In the genomic region with DNA sequence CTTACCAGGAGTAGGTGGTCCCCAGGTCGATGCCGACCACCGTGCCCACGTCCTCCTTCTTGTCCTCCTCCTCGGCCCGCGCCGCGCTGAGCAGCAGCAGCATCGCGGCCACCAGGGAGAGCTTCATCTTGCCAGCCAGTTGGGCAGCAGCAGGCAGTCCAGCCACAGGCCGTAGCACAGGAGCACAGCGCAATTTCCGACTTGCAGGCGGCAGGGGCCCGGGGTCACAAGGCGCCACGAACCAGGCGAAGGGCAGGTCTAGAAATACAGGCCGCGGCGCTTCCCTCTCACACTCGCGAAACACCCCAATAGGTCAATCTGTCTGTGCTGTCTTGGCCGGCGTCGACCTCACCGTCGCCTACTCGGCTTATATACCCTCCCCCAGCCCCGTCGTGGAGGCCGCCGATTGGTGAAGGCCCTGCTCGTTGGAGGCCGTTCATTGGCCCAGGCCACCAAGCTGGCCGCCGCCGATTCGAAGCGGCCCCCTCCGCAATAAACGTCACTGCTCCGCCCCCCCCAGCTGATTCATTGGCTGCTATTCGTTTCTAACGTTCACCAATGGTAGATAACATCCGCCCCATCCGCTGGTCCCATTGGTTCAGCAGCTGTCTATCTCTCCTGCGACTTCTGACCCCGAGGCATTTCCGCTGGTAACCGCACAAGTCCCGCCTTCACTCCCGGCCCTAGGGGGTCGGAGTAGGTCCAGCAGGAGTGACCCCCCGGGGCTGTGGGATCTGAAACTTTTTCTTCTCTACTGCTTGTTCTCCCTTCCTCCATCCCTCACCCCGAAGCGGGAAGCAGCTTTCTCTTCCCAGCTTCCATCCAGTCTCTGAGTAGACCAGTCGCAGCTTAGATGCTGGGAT, we compare ENCODE assay signal across 8 cellular contexts. TPM values are rescaled to one million over a fixed set of nuclear protein-coding genes. Genes with fewer than 3 reads are reported as not detected.
DNase-seq lines count a peak whose midpoint lies in the region; ATAC-seq, FAIRE-seq and TF ChIP-seq lines count a peak whose summit lies in the region.

A gene (minus strand): TSS at position 344 of the 863 bp plus-strand sequence. CDS start 217 bp downstream, at position 127.

- dilution Hi-C loops in endothelial cell of umbilical vein (cut with MboI; ENCODE audit: extremely low pct_ligation_motif_present, low sequenced_read_pairs), result no loop called here

- peak; percentile 92 for FAIRE-seq in endothelial cell of umbilical vein (lab: Jason Lieb, UNC)

- H3K9me1 ChIP-seq in endothelial cell of umbilical vein (replicated peaks; ENCODE audit: control insufficient read depth, extremely low read depth, insufficient read depth, low read length), result no peaks in the 10 kb centered on the region

- BruUV-seq in OCI-LY7 (replicated peaks; lab: Mats Ljungman, UMichigan) (TSS peak; percentile 63), endothelial cell of umbilical vein (replicated peaks; lab: Mats Ljungman, UMichigan) (TSS peak; percentile 55)

- peak; percentile 98 for DNase-seq in DMS 273 treated with DMSO at 0.1 percent for 48 hours (lab: John Stamatoyannopoulos, UW)
- peak; percentile 96 for DNase-seq in HuH-7.5 (ENCODE audit: low spot score)
- DNase-seq in OCI-LY7 (ENCODE audit: low spot score), result peak; percentile 99
- peak; percentile 97 for DNase-seq in activated T-cell treated with anti-CD3 and anti-CD28 coated beads for 1 hour (ENCODE audit: low read depth)
- DNase-seq in endothelial cell of umbilical vein (ENCODE audit: low read depth, low spot score), result peak; percentile 100
- peak; percentile 99 for DNase-seq in midbrain (lab: John Stamatoyannopoulos, UW)
- DNase-seq in stimulated activated CD8-positive, alpha-beta memory T cell treated with anti-CD3 and anti-CD28 coated beads, Interleukin-2, amount 100 ng/mL, for 1 hour (ENCODE audit: low read depth in 2 of 2), result peak; percentile 98 to 99

- peak within 1 kb of the TSS; percentile 96 for H3K4me3 ChIP-seq in OCI-LY7 (ENCODE audit: low read depth, low read length, poor library complexity, severe bottlenecking)
- H3K4me3 ChIP-seq in endothelial cell of umbilical vein (replicated peaks in 1 of 3; ENCODE audit: insufficient read depth in 1 of 3, low read depth in 1 of 3, low read length in 3 of 3), result peak within 1 kb of the TSS; percentile 77 to 97 (median 96)

- TF ChIP-seq POLR2A in endothelial cell of umbilical vein (IDR thresholded peaks at IDR 0.05; ENCODE audit: low read depth, low read length), result peak; percentile 100

- no peaks in the 10 kb centered on the region for H3K9me2 ChIP-seq in OCI-LY7 (ENCODE audit: insufficient read depth, low read length)

- H3K27me3 ChIP-seq in endothelial cell of umbilical vein (ENCODE audit: control insufficient read depth in 2 of 2, insufficient read depth in 2 of 2, low read length in 2 of 2), result no peaks in the 10 kb centered on the region

- H3K9ac ChIP-seq in endothelial cell of umbilical vein (replicated peaks; ENCODE audit: extremely low read depth, insufficient read depth, low read length), result peak within 1 kb of the TSS; percentile 94

- H3K4me1 ChIP-seq in OCI-LY7 (ENCODE audit: insufficient read depth, low read length, poor library complexity, severe bottlenecking) (peaks cover 40% of the 10 kb centered on the region), endothelial cell of umbilical vein (ENCODE audit: control insufficient read depth, extremely low read depth, insufficient read depth, low read length) (peaks cover 43% of the 10 kb centered on the region)

- CTCF ChIA-PET in OCI-LY7 (lab: Charles Lee; ENCODE audit: unreplicated experiment), result interaction anchor here (0.6 kb wide), 3 partner anchors 137 to 1479 kb away, joined by 3 to 6 read pairs (median 3); no protein-coding TSS in a partner anchor
- CTCF ChIA-PET in endothelial cell of umbilical vein (lab: Charles Lee), result interaction anchor here (0.6 to 1.3 kb wide), 8 partner anchors 19 to 379 kb away, joined by 3 to 5 read pairs (median 3); a partner anchor contains a TSS

- POLR2A ChIA-PET in OCI-LY7 (lab: Charles Lee), result interaction anchor here (0.5 to 3.9 kb wide), 21 partner anchors 9 to 1605 kb away, joined by 3 to 28 read pairs (median 4); a partner anchor contains a TSS
- POLR2A ChIA-PET in endothelial cell of umbilical vein (lab: Charles Lee), result interaction anchor here (0.6 to 2.0 kb wide), 20 partner anchors 8 to 1477 kb away, joined by 3 to 13 read pairs (median 4); a partner anchor contains a TSS

- peak; percentile 88 for ATAC-seq in GM21526 (IDR thresholded peaks at IDR 0.05; ENCODE audit: low FRiP score, unreplicated experiment)

- H3K27ac ChIP-seq in OCI-LY7 (ENCODE audit: low read depth, low read length, poor library complexity, severe bottlenecking) (peak within 1 kb of the TSS; percentile 61), endothelial cell of umbilical vein (ENCODE audit: insufficient read depth, low read depth, low read length) (peak within 1 kb of the TSS; percentile 89)

- peaks cover 60% of the 10 kb centered on the region for H3K79me2 ChIP-seq in OCI-LY7 (ENCODE audit: insufficient read depth, low read depth, low read length)
- H3K79me2 ChIP-seq in endothelial cell of umbilical vein (ENCODE audit: control insufficient read depth, insufficient read depth, low read length), result peaks cover 49% of the 10 kb centered on the region

- H4K20me1 ChIP-seq in OCI-LY7 (ENCODE audit: insufficient read depth, low read length), result peaks cover 38% of the 10 kb centered on the region
- peaks cover 9% of the 10 kb centered on the region for H4K20me1 ChIP-seq in endothelial cell of umbilical vein (replicated peaks; ENCODE audit: control insufficient read depth, extremely low read depth, insufficient read depth, low read length)

- H2AFZ ChIP-seq in OCI-LY7 (ENCODE audit: low read length), result peak within 1 kb of the TSS; percentile 64; the same call in 1 of the 2 replicates
- H2AFZ ChIP-seq in endothelial cell of umbilical vein (ENCODE audit: low read depth, low read length), result peak within 1 kb of the TSS; percentile 10

- peaks cover 48% of the 10 kb centered on the region for H3K36me3 ChIP-seq in OCI-LY7 (ENCODE audit: insufficient read depth, low read length)
- peaks cover 18 to 26% of the 10 kb centered on the region in 2 experiments for H3K36me3 ChIP-seq in endothelial cell of umbilical vein (ENCODE audit: control insufficient read depth in 2 of 2, extremely low read depth in 1 of 2, insufficient read depth in 2 of 2, low read length in 2 of 2)

- H3K9me3 ChIP-seq in OCI-LY7 (ENCODE audit: low read length) (no peaks in the 10 kb centered on the region), endothelial cell of umbilical vein (replicated peaks; ENCODE audit: control insufficient read depth, insufficient read depth, low read length) (no peaks in the 10 kb centered on the region)

- H3K4me2 ChIP-seq in OCI-LY7 (ENCODE audit: low read length) (peak within 1 kb of the TSS; percentile 99), endothelial cell of umbilical vein (ENCODE audit: insufficient read depth, low read length) (peak within 1 kb of the TSS; percentile 93)

- TF ChIP-seq CTCF in OCI-LY7 (conservative IDR thresholded peaks at IDR 0.05; ENCODE audit: low read length), result no peak
- TF ChIP-seq CTCF in endothelial cell of umbilical vein (IDR thresholded peaks at IDR 0.05; ENCODE audit: extremely low read depth in 1 of 2, insufficient read depth in 1 of 2, low read depth in 1 of 2, low read length in 2 of 2), result peak in 1 of 2 donors; percentile 22

- intact Hi-C loops in OCI-LY7 (cut with micrococcal nuclease; ENCODE audit: unreplicated experiment), result loop anchor here (1.0 to 5.0 kb wide), 3 partner anchors 52 to 374 kb away; a partner anchor contains a TSS
- intact Hi-C loops in endothelial cell of umbilical vein (cut with micrococcal nuclease), result loop anchor here (1.0 to 5.0 kb wide), 6 partner anchors 20 to 469 kb away; a partner anchor contains a TSS

TF ChIP-seq in endothelial cell of umbilical vein, 7 proteins besides CTCF, POLR2A, EP300 and RAD21:
- TF ChIP-seq JUN (IDR thresholded peaks at IDR 0.05; ENCODE audit: borderline replicate concordance, insufficient read depth, insufficient read length, low read depth) (no peak), POLR2AphosphoS5 (IDR thresholded peaks at IDR 0.05; ENCODE audit: insufficient read depth, low read depth, low read length) (peak; percentile 100)

RNA-seq across cellular contexts. Expression of the gene that starts here (rescaled TPM):
- total RNA-seq in OCI-LY7 (2014; rRNA removed; shearing (Covaris generic)), result 49.0 and 52.1 TPM in 2 replicates
- total RNA-seq in OCI-LY7 (2022) (115 and 150 TPM in 2 replicates), endothelial cell of umbilical vein (514 and 538 TPM in 2 replicates)
- polyA plus RNA-seq in endothelial cell of umbilical vein, result 189 and 247 TPM in 2 replicates
- polyA plus RNA-seq in endothelial cell of umbilical vein (2011; cell fraction: cytosol; rRNA removed), result 275 and 318 TPM in 2 replicates
- polyA plus RNA-seq in endothelial cell of umbilical vein (2011; cell fraction: nucleus; rRNA removed), result 277 and 455 TPM in 2 replicates
- polyA plus RNA-seq in endothelial cell of umbilical vein (2012), result 581 and 662 TPM in 2 replicates
- 317 and 322 TPM in 2 replicates for polyA minus RNA-seq in endothelial cell of umbilical vein
- polyA minus RNA-seq in endothelial cell of umbilical vein (2011; cell fraction: cytosol; rRNA and poly(A)+ RNA removed), result 152 TPM
- 137 and 160 TPM in 2 replicates for polyA minus RNA-seq in endothelial cell of umbilical vein (2011; cell fraction: nucleus; rRNA and poly(A)+ RNA removed)

Comparison
In these comparisons a context has a peak if more than half of its experiments do, and no peak if none do; other contexts are left out.
1. Peak in every context shown above with its lines: DNase-seq, ATAC-seq, H3K4me3 ChIP-seq and H3K27ac ChIP-seq.